In the genomic region with DNA sequence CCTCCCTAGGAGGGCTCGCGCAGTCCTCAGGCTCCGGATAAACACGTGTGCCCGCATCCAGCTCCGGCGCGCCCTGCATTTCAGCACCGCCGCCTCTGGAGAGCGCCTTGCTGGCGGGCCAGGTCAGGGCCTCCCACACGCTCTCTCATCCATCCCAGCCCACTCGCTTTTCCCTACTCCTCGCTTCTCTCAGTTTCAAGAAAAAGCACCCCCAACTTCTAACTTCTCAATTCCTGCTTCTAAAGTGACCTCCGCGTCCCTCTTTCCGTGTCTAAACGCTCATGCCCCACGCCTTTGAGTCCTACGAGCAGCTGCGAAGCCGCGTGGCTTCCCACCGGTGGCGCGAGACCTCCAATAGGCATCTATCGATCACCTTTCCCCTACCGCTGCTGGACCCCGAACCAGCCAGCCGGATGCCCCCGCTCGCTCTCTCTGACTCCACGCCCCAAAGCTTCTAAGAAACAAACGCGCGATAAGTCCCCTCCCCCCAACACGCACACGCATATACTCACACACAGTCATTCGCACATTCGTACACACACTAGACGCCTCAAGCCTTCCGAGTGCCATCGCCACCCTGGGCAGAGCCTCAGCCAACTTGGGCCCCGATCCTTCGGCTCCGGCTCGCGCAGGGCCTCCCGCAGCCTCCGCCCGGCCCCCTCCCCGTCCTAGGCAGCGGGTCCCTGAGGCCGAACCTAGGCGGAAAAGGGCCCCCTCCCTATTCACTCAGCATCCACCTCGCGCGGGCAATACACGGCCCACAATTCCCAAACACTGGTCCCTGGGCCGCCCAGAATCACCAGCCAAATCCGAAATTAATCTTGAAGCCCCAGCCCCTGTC, we compare ENCODE assay signal across 8 cellular contexts. TPM values are rescaled to one million over a fixed set of nuclear protein-coding genes. Genes with fewer than 3 reads are reported as not detected.
DNase-seq lines count a peak whose midpoint lies in the region; ATAC-seq and TF ChIP-seq lines count a peak whose summit lies in the region.

No MANE protein-coding gene starts in this region.

- TF ChIP-seq POLR2A in breast epithelium (IDR thresholded peaks at IDR 0.05) = no peak

- H3K9me3 ChIP-seq in breast epithelium (no peaks in the 10 kb centered on the region), iPS-18a (ENCODE audit: control insufficient read depth, low read depth, low read length) (no peaks in the 10 kb centered on the region)

- peak; percentile 95 for ATAC-seq in sciatic nerve
- ATAC-seq in GM21360 (IDR thresholded peaks at IDR 0.05; ENCODE audit: unreplicated experiment) = no peak
- ATAC-seq in GM18873 (IDR thresholded peaks at IDR 0.05; ENCODE audit: low FRiP score, unreplicated experiment) = no peak

- intact Hi-C loops in breast epithelium (cut with DNase I; ENCODE audit: low total_unique reads) (no loop called here), sciatic nerve (cut with DNase I) (no loop called here)

- H3K36me3 ChIP-seq in breast epithelium (no peaks in the 10 kb centered on the region), iPS-18a (ENCODE audit: control insufficient read depth, low read depth, low read length) (no peaks in the 10 kb centered on the region)

- no peak for TF ChIP-seq CTCF in breast epithelium (IDR thresholded peaks at IDR 0.05)

- H3K9ac ChIP-seq in iPS-18a (ENCODE audit: low read length) = no peak overlapping the region

- peak overlapping the region; percentile 3 to 60 (median 36) for H3K4me3 ChIP-seq in breast epithelium
- H3K4me3 ChIP-seq in iPS-18a (ENCODE audit: low read length) = peak overlapping the region; percentile 74

- DNase-seq in NCI-H748 (lab: John Stamatoyannopoulos, UW; ENCODE audit: unreplicated experiment) (peak; percentile 59), NCI-H748 treated with DMSO at 0.1 percent for 48 hours (lab: John Stamatoyannopoulos, UW) (no peak), SK-N-DZ (ENCODE audit: low spot score) (peak; percentile 62), breast epithelium (ENCODE audit: low spot score in 2 of 2) (peak in 1 of 2 donors; percentile 32), sciatic nerve (ENCODE audit: low spot score) (peak; percentile 79)

- H3K27ac ChIP-seq in breast epithelium (no peak overlapping the region), iPS-18a (ENCODE audit: low read length) (no peak overlapping the region)

- H3K4me1 ChIP-seq in breast epithelium (peaks cover 4 to 14% of the 10 kb centered on the region in 2 donors), iPS-18a (ENCODE audit: control insufficient read depth, low read depth, low read length) (peaks cover 9% of the 10 kb centered on the region)

- H3K27me3 ChIP-seq in breast epithelium = peaks cover 0 to 43% of the 10 kb centered on the region in 2 donors
- peaks cover 46% of the 10 kb centered on the region for H3K27me3 ChIP-seq in iPS-18a (ENCODE audit: control insufficient read depth, insufficient read depth, low read length)

RNA-seq across cellular contexts. Expression of gene NMNAT2, which starts 1.1 kb away (rescaled TPM):
- polyA plus RNA-seq in SK-N-DZ (2014; cell fraction: cytosol; rRNA removed) = 19.0 and 21.1 TPM in 2 replicates
- 8.6 and 15.2 TPM in 2 replicates for polyA plus RNA-seq in SK-N-DZ (2014; cell fraction: nucleus; rRNA removed)
- total RNA-seq in breast epithelium = 1 to 10 TPM in 2 of 3 donors, under 1 TPM in 1; 0.29 to 2.4 (median 1.6) TPM
- 2.6 TPM for total RNA-seq in sciatic nerve

RNA-seq across cellular contexts. Expression of gene SMG7, which starts 55.2 kb away (rescaled TPM):
- polyA plus RNA-seq in SK-N-DZ (2014; cell fraction: cytosol; rRNA removed) = 5.6 and 9.2 TPM in 2 replicates
- polyA plus RNA-seq in SK-N-DZ (2014; cell fraction: nucleus; rRNA removed) = 10.7 and 37.7 TPM in 2 replicates
- total RNA-seq in breast epithelium (10 to 100 TPM; 34.6 to 46.5 (median 43.3) TPM), sciatic nerve (75.2 TPM)
